1 cellular context compared by ENCODE assay signal in genomic region chr20:46089338-46090094, GRCh38.
TF ChIP-seq lines count a peak whose summit lies in the region.

NCOA5 (minus strand) TSS chr20:46089962; CDS start chr20:46079424, 10,538 bp downstream.

TF ChIP-seq in A549, 52 proteins besides CTCF, POLR2A, EP300 and RAD21 (continued from another document):
- TF ChIP-seq GATA3 (IDR thresholded peaks at IDR 0.05; ENCODE audit: borderline replicate concordance) (peak; percentile 64), E2F6 (IDR thresholded peaks at IDR 0.05; ENCODE audit: borderline replicate concordance, low read depth) (0 out of 2 replicates have a peak, but pooled peaks have one; percentile 51), HMGXB4 (CRISPR knock-in tag; IDR thresholded peaks at IDR 0.05; ENCODE audit: borderline replicate concordance) (no peak), RNF2 (IDR thresholded peaks at IDR 0.05; ENCODE audit: borderline replicate concordance, low read depth) (no peak), ZC3H11A (IDR thresholded peaks at IDR 0.05) (no peak), KDM5A (IDR thresholded peaks at IDR 0.05) (no peak), NPAS2 (CRISPR knock-in tag; IDR thresholded peaks at IDR 0.05; ENCODE audit: borderline replicate concordance) (0 out of 2 replicates have a peak, but pooled peaks have one; percentile 51), JUNB (IDR thresholded peaks at IDR 0.05) (no peak), SREBF2 (IDR thresholded peaks at IDR 0.05) (no peak), EHF (CRISPR knock-in tag; IDR thresholded peaks at IDR 0.05) (no peak), NFE2L2 (conservative IDR thresholded peaks at IDR 0.05; ENCODE audit: low read length) (no peak), PHF8 (IDR thresholded peaks at IDR 0.05; ENCODE audit: borderline replicate concordance, low read depth) (peak; percentile 98), TFCP2L1 (CRISPR knock-in tag; IDR thresholded peaks at IDR 0.05) (no peak), ZFP36 (IDR thresholded peaks at IDR 0.05; ENCODE audit: borderline replicate concordance, partially characterized antibody) (no peak), HOXB5 (CRISPR knock-in tag; IDR thresholded peaks at IDR 0.05) (peak; percentile 83), ZSCAN20 (CRISPR knock-in tag; IDR thresholded peaks at IDR 0.05) (no peak), FOSL2 (IDR thresholded peaks at IDR 0.05) (no peak), FOSL2 (CRISPR knock-in tag; IDR thresholded peaks at IDR 0.05) (no peak), CBX2 (IDR thresholded peaks at IDR 0.05; ENCODE audit: borderline replicate concordance, low read depth) (no peak), CBX8 (IDR thresholded peaks at IDR 0.05) (no peak), MAFK (IDR thresholded peaks at IDR 0.05; ENCODE audit: partially characterized antibody) (no peak), JUN (IDR thresholded peaks at IDR 0.05) (peak; percentile 92 to 98), HEYL (CRISPR knock-in tag; IDR thresholded peaks at IDR 0.05) (no peak), SMC3 (IDR thresholded peaks at IDR 0.05) (peak; percentile 14; the same call in 1 of the 3 replicates), NR3C1 (IDR thresholded peaks at IDR 0.05) (no peak), RFX5 (IDR thresholded peaks at IDR 0.05) (no peak), FOSB (CRISPR knock-in tag; IDR thresholded peaks at IDR 0.05) (no peak), CEBPB (IDR thresholded peaks at IDR 0.05) (peak; percentile 22 to 39; a peak in 2 of 4 replicates)
- TF ChIP-seq, protein P1, sequence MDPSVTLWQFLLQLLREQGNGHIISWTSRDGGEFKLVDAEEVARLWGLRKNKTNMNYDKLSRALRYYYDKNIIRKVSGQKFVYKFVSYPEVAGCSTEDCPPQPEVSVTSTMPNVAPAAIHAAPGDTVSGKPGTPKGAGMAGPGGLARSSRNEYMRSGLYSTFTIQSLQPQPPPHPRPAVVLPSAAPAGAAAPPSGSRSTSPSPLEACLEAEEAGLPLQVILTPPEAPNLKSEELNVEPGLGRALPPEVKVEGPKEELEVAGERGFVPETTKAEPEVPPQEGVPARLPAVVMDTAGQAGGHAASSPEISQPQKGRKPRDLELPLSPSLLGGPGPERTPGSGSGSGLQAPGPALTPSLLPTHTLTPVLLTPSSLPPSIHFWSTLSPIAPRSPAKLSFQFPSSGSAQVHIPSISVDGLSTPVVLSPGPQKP (IDR thresholded peaks at IDR 0.05; ENCODE audit: low read depth, low read length): no peak
- TF ChIP-seq, protein P2, sequence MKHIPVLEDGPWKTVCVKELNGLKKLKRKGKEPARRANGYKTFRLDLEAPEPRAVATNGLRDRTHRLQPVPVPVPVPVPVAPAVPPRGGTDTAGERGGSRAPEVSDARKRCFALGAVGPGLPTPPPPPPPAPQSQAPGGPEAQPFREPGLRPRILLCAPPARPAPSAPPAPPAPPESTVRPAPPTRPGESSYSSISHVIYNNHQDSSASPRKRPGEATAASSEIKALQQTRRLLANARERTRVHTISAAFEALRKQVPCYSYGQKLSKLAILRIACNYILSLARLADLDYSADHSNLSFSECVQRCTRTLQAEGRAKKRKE (CRISPR knock-in tag; IDR thresholded peaks at IDR 0.05; ENCODE audit: low read depth): 0 out of 2 replicates have a peak, but pooled peaks have one; percentile 16
